In genomic region chr16:89909777-89910716, GRCh38 we compare ENCODE assay signal across 1 cellular context.
TF ChIP-seq lines count a peak whose summit lies in the region.

No MANE protein-coding gene starts in this region.

TF ChIP-seq in K562, 482 proteins besides CTCF, POLR2A, EP300 and RAD21 (continues in another document):
- 0 out of 2 replicates have a peak, but pooled peaks have one; percentile 28 for TF ChIP-seq ARID4B (CRISPR knock-in tag; IDR thresholded peaks at IDR 0.05)
- peak; percentile 96 for TF ChIP-seq TFAP4 (CRISPR knock-in tag; IDR thresholded peaks at IDR 0.05; ENCODE audit: borderline replicate concordance)
- TF ChIP-seq XRCC5 (IDR thresholded peaks at IDR 0.05; ENCODE audit: low read depth, low read length) = peak; percentile 88
- TF ChIP-seq HCFC1 (IDR thresholded peaks at IDR 0.05; ENCODE audit: low read depth, low read length) = peak; percentile 31; the same call in 1 of the 2 replicates
- TF ChIP-seq NRF1 (conservative IDR thresholded peaks at IDR 0.05 in 1 of 2, IDR thresholded peaks at IDR 0.05 in 1 of 2) = 0 out of 4 replicates have a peak, but pooled peaks of 1 of the 2 experiments have one; percentile 11
- peak; percentile 41 for TF ChIP-seq HMGN3 (IDR thresholded peaks at IDR 0.05; ENCODE audit: borderline replicate concordance, extremely low read depth, insufficient read length, low read depth, low read length)
- peak in 1 of 2 experiments; percentile 78; a peak in 2 of 4 replicates for TF ChIP-seq MAZ (CRISPR knock-in tag; conservative IDR thresholded peaks at IDR 0.05 in 1 of 2, IDR thresholded peaks at IDR 0.05 in 1 of 2)
- peak; percentile 54; the same call in 1 of the 2 replicates for TF ChIP-seq KLF16 (IDR thresholded peaks at IDR 0.05)
- TF ChIP-seq MYC (IDR thresholded peaks at IDR 0.05; ENCODE audit: low read depth, low read length) = no peak
- TF ChIP-seq MYC (CRISPR knock-in tag; IDR thresholded peaks at IDR 0.05; ENCODE audit: borderline replicate concordance, low read depth) = no peak
- TF ChIP-seq FOXA3 (CRISPR knock-in tag; conservative IDR thresholded peaks at IDR 0.05 in 1 of 2, IDR thresholded peaks at IDR 0.05 in 1 of 2) = no peak; a peak in 1 of 4 replicates
- TF ChIP-seq RCOR1 (IDR thresholded peaks at IDR 0.05; ENCODE audit: borderline replicate concordance in 1 of 2, low read depth in 2 of 2, low read length in 2 of 2) = peak in 1 of 2 experiments; percentile 65; a peak in 2 of 4 replicates
- TF ChIP-seq ZNF583 (CRISPR knock-in tag; IDR thresholded peaks at IDR 0.05) = no peak
- no peak for TF ChIP-seq HMBOX1 (IDR thresholded peaks at IDR 0.05)
- peak; percentile 63; the same call in 1 of the 2 replicates for TF ChIP-seq MYNN (IDR thresholded peaks at IDR 0.05)
- no peak for TF ChIP-seq MYNN (CRISPR knock-in tag; IDR thresholded peaks at IDR 0.05)
- peak; percentile 46 for TF ChIP-seq CREM (IDR thresholded peaks at IDR 0.05; ENCODE audit: low read depth)
- peak; percentile 26; the same call in 1 of the 2 replicates for TF ChIP-seq CBX5 (IDR thresholded peaks at IDR 0.05; ENCODE audit: borderline replicate concordance, low read depth)
- TF ChIP-seq RB1 (IDR thresholded peaks at IDR 0.05; ENCODE audit: low read depth) = peak; percentile 59; the same call in 1 of the 2 replicates
- TF ChIP-seq CBFA2T3 (IDR thresholded peaks at IDR 0.05) = no peak
- TF ChIP-seq CREB1 (IDR thresholded peaks at IDR 0.05) = peak; percentile 47
- TF ChIP-seq CREB1 (CRISPR knock-in tag; IDR thresholded peaks at IDR 0.05) = peak; percentile 47; the same call in 1 of the 2 replicates
- no peak for TF ChIP-seq EP400 (IDR thresholded peaks at IDR 0.05)
- TF ChIP-seq TCF7 (IDR thresholded peaks at IDR 0.05; ENCODE audit: borderline replicate concordance) = no peak
- peak; percentile 68 for TF ChIP-seq BHLHE40 (IDR thresholded peaks at IDR 0.05; ENCODE audit: low read length)
- TF ChIP-seq ZNF212 (CRISPR knock-in tag; IDR thresholded peaks at IDR 0.05) = no peak
- peak; percentile 42; the same call in 1 of the 2 replicates for TF ChIP-seq POLR2AphosphoS5 (IDR thresholded peaks at IDR 0.05; ENCODE audit: control insufficient read depth, insufficient read depth, low read depth, low read length)
- no peak for TF ChIP-seq HOMEZ (CRISPR knock-in tag; IDR thresholded peaks at IDR 0.05)
- TF ChIP-seq CTCFL (IDR thresholded peaks at IDR 0.05; ENCODE audit: borderline replicate concordance, insufficient read depth, low read depth, low read length, poor library complexity, severe bottlenecking) = peak; percentile 97
- TF ChIP-seq CCNT2 (IDR thresholded peaks at IDR 0.05; ENCODE audit: borderline replicate concordance, extremely low read depth, insufficient read length, low read depth, low read length) = peak; percentile 39
- TF ChIP-seq MECOM (CRISPR knock-in tag; IDR thresholded peaks at IDR 0.05) = no peak
- TF ChIP-seq ZNF263 (CRISPR knock-in tag; IDR thresholded peaks at IDR 0.05; ENCODE audit: borderline replicate concordance) = peak; percentile 74
- TF ChIP-seq E2F8 (IDR thresholded peaks at IDR 0.05; ENCODE audit: low read depth, partially characterized antibody) = peak; percentile 36
- TF ChIP-seq SMC3 (conservative IDR thresholded peaks at IDR 0.05; ENCODE audit: insufficient read depth, low read depth, low read length) = peak; percentile 51; the same call in 1 of the 2 replicates
- no peak for TF ChIP-seq ZBTB1 (CRISPR knock-in tag; IDR thresholded peaks at IDR 0.05; ENCODE audit: borderline replicate concordance, low read depth)
- peak; percentile 78 for TF ChIP-seq CTBP1 (IDR thresholded peaks at IDR 0.05; ENCODE audit: borderline replicate concordance)
- no peak for TF ChIP-seq CC2D1A (IDR thresholded peaks at IDR 0.05)
- no peak for TF ChIP-seq NR2C2 (CRISPR knock-in tag; IDR thresholded peaks at IDR 0.05)
- TF ChIP-seq NR2C2 (tag; IDR thresholded peaks at IDR 0.05) = no peak
- peak; percentile 42; the same call in 1 of the 2 replicates for TF ChIP-seq ZBTB33 (CRISPR knock-in tag; IDR thresholded peaks at IDR 0.05)
- no peak for TF ChIP-seq NBN (IDR thresholded peaks at IDR 0.05; ENCODE audit: low read depth)
- TF ChIP-seq SP1 (CRISPR knock-in tag; IDR thresholded peaks at IDR 0.05) = peak; percentile 60; the same call in 1 of the 2 replicates
- TF ChIP-seq THRA (IDR thresholded peaks at IDR 0.05) = no peak
- peak; percentile 4 for TF ChIP-seq ZFP36 (IDR thresholded peaks at IDR 0.05; ENCODE audit: low read depth, low read length, partially characterized antibody)
- TF ChIP-seq KDM4B (IDR thresholded peaks at IDR 0.05; ENCODE audit: borderline replicate concordance in 2 of 2, low read depth in 1 of 2) = no peak
- TF ChIP-seq TEAD2 (tag; IDR thresholded peaks at IDR 0.05) = no peak
- no peak for TF ChIP-seq ZNF253 (CRISPR knock-in tag; conservative IDR thresholded peaks at IDR 0.05)
- peak; percentile 27; the same call in 1 of the 2 replicates for TF ChIP-seq VEZF1 (CRISPR knock-in tag; IDR thresholded peaks at IDR 0.05)
